Comparison of ENCODE assay signal across 32 cellular contexts in genomic region chr17:34227707-34228106, GRCh38. TPM values are rescaled to one million over a fixed set of nuclear protein-coding genes. Genes with fewer than 3 reads are reported as not detected.
"Had no signal": no experiment of that assay in that cellular context is flagged by ENCODE, and none has a peak within 500 bp of the region (broad histone marks: within the 10 kb centered on the region; RNA-seq: fewer than 3 reads in every experiment).

No MANE protein-coding gene starts in this region.

- H3K4me2 ChIP-seq: SK-N-SH had no signal

- H3K27ac Mint-ChIP-seq: activated CD4-positive, alpha-beta memory T cell treated with anti-CD3 and anti-CD28 coated beads for 36 hours; activated naive CD4-positive, alpha-beta T cell treated with anti-CD3 and anti-CD28 coated beads for 36 hours; activated naive CD4-positive, alpha-beta T cell treated with anti-CD3 and anti-CD28 coated beads, Interleukin-2, amount 50 U/mL, for 72 hours; activated T-helper 1 cell treated with anti-CD3 and anti-CD28 coated beads, Interleukin-12 subunit alpha, Interleukin-12 subunit beta, Interleukin-2, Interleukin-4 antibody, amounts not matched to agents 30 ng/mL and 10 ng/mL and 1 ng/mL, durations not matched to agents 14 hours and 24 hours and 36 hours; T-helper 1 cell treated with Interleukin-12 subunit alpha and Interleukin-12 subunit beta and Interleukin-4 antibody, amounts not matched to agents 30 μg/mL and 1 μg/mL, for 36 hours; T-helper 2 cell treated with Interferon-gamma antibody and Interleukin-4, amounts not matched to agents 5 μg/mL and 100 μg/mL, for 36 hours; WTC11 had no signal

- H3K36me3 ChIP-seq: adrenal gland, breast epithelium, Peyer's patch, SJSA1 had no signal

- H3K4me1 ChIP-seq: adrenal gland, body of pancreas, breast epithelium, Peyer's patch, SJSA1 had no signal

- H3K9me2 ChIP-seq: SK-N-SH had no signal

- DNase-seq: activated CD4-positive, alpha-beta memory T cell treated with anti-CD3 and anti-CD28 coated beads for 36 hours; activated CD4-positive, alpha-beta T cell treated with anti-CD3 and anti-CD28 coated beads for 4 hours; activated CD4-positive, alpha-beta T cell treated with anti-CD3 and anti-CD28 coated beads, Interleukin-2, amount 50 U/mL, for 1 hour; activated CD8-positive, alpha-beta memory T cell treated with anti-CD3 and anti-CD28 coated beads, Interleukin-2, amount 50 U/mL, for 4 hours; activated gamma-delta T cell treated with Interleukin-2 at 50 U/mL for 16 hours; activated naive CD4-positive, alpha-beta T cell treated with anti-CD3 and anti-CD28 coated beads for 36 hours; activated T-cell treated with anti-CD3 and anti-CD28 coated beads for 4 hours; activated T-cell treated with anti-CD3 and anti-CD28 coated beads, Interleukin-2, amount 50 U/mL, for 4 hours; adrenal gland; body of pancreas; NCI-H1105; NCI-H1417 treated with DMSO at 0.1 percent for 48 hours; NCI-H187 treated with DMSO at 0.1 percent for 48 hours; NCI-H2081 treated with DMSO at 0.1 percent for 48 hours; NCI-H345; NCI-H524 treated with DMSO at 0.1 percent for 48 hours; Peyer's patch; RPMI8226; SHP77 treated with DMSO at 0.1 percent for 48 hours; SK-N-SH had no signal

- H3K4me3 ChIP-seq: adrenal gland, body of pancreas, breast epithelium, K562, Peyer's patch, SJSA1 had no signal

- H3K4me3 Mint-ChIP-seq: activated CD4-positive, alpha-beta memory T cell treated with anti-CD3 and anti-CD28 coated beads for 36 hours; activated naive CD4-positive, alpha-beta T cell treated with anti-CD3 and anti-CD28 coated beads for 36 hours; activated T-cell treated with anti-CD3 and anti-CD28 coated beads, Interleukin-2, amount 50 U/mL, for 4 hours; activated T-helper 1 cell treated with anti-CD3 and anti-CD28 coated beads, Interleukin-12 subunit alpha, Interleukin-12 subunit beta, Interleukin-2, Interleukin-4 antibody, amounts not matched to agents 30 ng/mL and 10 ng/mL and 1 ng/mL, durations not matched to agents 14 hours and 24 hours and 36 hours; T-helper 1 cell treated with Interleukin-12 subunit alpha and Interleukin-12 subunit beta and Interleukin-4 antibody, amounts not matched to agents 30 μg/mL and 1 μg/mL, for 36 hours; T-helper 2 cell treated with Interferon-gamma antibody and Interleukin-4, amounts not matched to agents 5 μg/mL and 100 μg/mL, for 36 hours; WTC11 had no signal

- H3K27me3 ChIP-seq: adrenal gland, body of pancreas, breast epithelium, Peyer's patch, SJSA1 had no signal

- ATAC-seq: activated CD4-positive, CD25-positive, alpha-beta regulatory T cell treated with anti-CD3 and anti-CD28 coated beads, Interleukin-2, amount 50 U/mL, for 24 hours; activated naive CD4-positive, alpha-beta T cell treated with anti-CD3 and anti-CD28 coated beads, Interleukin-2, amount 50 U/mL, for 72 hours; activated T-cell treated with anti-CD3 and anti-CD28 coated beads, Interleukin-2, amount 50 U/mL, for 4 hours; body of pancreas; K562; WTC11 had no signal

- H3K27ac ChIP-seq: adrenal gland, breast epithelium, Peyer's patch, SJSA1 had no signal

- H3K9me3 ChIP-seq: adrenal gland, body of pancreas, breast epithelium, Peyer's patch, SK-N-SH had no signal

RNA-seq across cellular contexts. Expression of gene CCL2, which starts 27.4 kb away (rescaled TPM):
- total RNA-seq: activated CD4-positive, alpha-beta memory T cell treated with anti-CD3 and anti-CD28 coated beads for 36 hours; activated naive CD4-positive, alpha-beta T cell treated with anti-CD3 and anti-CD28 coated beads for 36 hours; activated naive CD4-positive, alpha-beta T cell treated with anti-CD3 and anti-CD28 coated beads, Interleukin-2, amount 50 U/mL, for 72 hours; NCI-H460 had no signal

RNA-seq across cellular contexts. Expression of gene CCL7, which starts 42.3 kb away (rescaled TPM):
- total RNA-seq: activated CD4-positive, alpha-beta memory T cell treated with anti-CD3 and anti-CD28 coated beads for 36 hours; activated naive CD4-positive, alpha-beta T cell treated with anti-CD3 and anti-CD28 coated beads for 36 hours; activated naive CD4-positive, alpha-beta T cell treated with anti-CD3 and anti-CD28 coated beads, Interleukin-2, amount 50 U/mL, for 72 hours; activated T-cell treated with anti-CD3 and anti-CD28 coated beads, Interleukin-2, amount 50 U/mL, for 4 hours; activated T-helper 1 cell treated with anti-CD3 and anti-CD28 coated beads, Interleukin-12 subunit alpha, Interleukin-12 subunit beta, Interleukin-2, Interleukin-4 antibody, amounts not matched to agents 30 ng/mL and 10 ng/mL and 1 ng/mL, durations not matched to agents 14 hours and 24 hours and 36 hours; astrocyte; body of pancreas; breast epithelium; K562; NCI-H460; Peyer's patch; SJSA1; WTC11 had no signal
- polyA plus RNA-seq: K562 had no signal

RNA-seq across cellular contexts. Expression of gene CCL11, which starts 57.8 kb away (rescaled TPM):
- total RNA-seq: activated CD4-positive, alpha-beta memory T cell treated with anti-CD3 and anti-CD28 coated beads for 36 hours; activated naive CD4-positive, alpha-beta T cell treated with anti-CD3 and anti-CD28 coated beads for 36 hours; activated naive CD4-positive, alpha-beta T cell treated with anti-CD3 and anti-CD28 coated beads, Interleukin-2, amount 50 U/mL, for 72 hours; activated T-cell treated with anti-CD3 and anti-CD28 coated beads, Interleukin-2, amount 50 U/mL, for 4 hours; activated T-helper 1 cell treated with anti-CD3 and anti-CD28 coated beads, Interleukin-12 subunit alpha, Interleukin-12 subunit beta, Interleukin-2, Interleukin-4 antibody, amounts not matched to agents 30 ng/mL and 10 ng/mL and 1 ng/mL, durations not matched to agents 14 hours and 24 hours and 36 hours; astrocyte; body of pancreas; K562; M059J; NCI-H460; SJSA1; WTC11 had no signal
- polyA plus RNA-seq: K562, SK-N-SH had no signal
